ENCODE assay signal across 8 cellular contexts in genomic region chr17:77324227-77324626, GRCh38.
DNase-seq lines count a peak whose midpoint lies in the region; ATAC-seq and TF ChIP-seq lines count a peak whose summit lies in the region.

No MANE protein-coding gene starts in this region.

- H3K9me3 ChIP-seq in ascending aorta = no peaks in the 10 kb centered on the region
- no peaks in the 10 kb centered on the region for H3K9me3 ChIP-seq in lung (ENCODE audit: control insufficient read depth in 2 of 2, insufficient read depth in 1 of 2, low read length in 1 of 2)
- no peaks in the 10 kb centered on the region for H3K9me3 ChIP-seq in thyroid gland

- intact Hi-C loops in ascending aorta (cut with DNase I) (loop anchor here (5.0 to 10.0 kb wide), 5 partner anchors 153 to 851 kb away; partner anchors contain the start of gene TNRC6C), thyroid gland (cut with DNase I) (no loop called here)

- H3K4me3 ChIP-seq in ascending aorta (peak overlapping the region in 1 of 2 donors; percentile 46), lung (no peak overlapping the region), thyroid gland (replicated peaks in 1 of 3) (no peak overlapping the region)

- ATAC-seq in activated T-cell treated with anti-CD3 and anti-CD28 coated beads, Interleukin-2, amount 50 U/mL, for 72 hours (replicated peaks in 1 of 2) = no peak
- ATAC-seq in activated T-cell treated with anti-CD3 and anti-CD28 coated beads, Interleukin-2, amount 50 U/mL, for 4 hours = no peak
- ATAC-seq in lung (ENCODE audit: insufficient read depth, low FRiP score) (no peak), GM18511 (IDR thresholded peaks at IDR 0.05; ENCODE audit: unreplicated experiment) (no peak), HG02798 (IDR thresholded peaks at IDR 0.05; ENCODE audit: poor library complexity, unreplicated experiment) (no peak)

- H3K4me3 Mint-ChIP-seq in activated T-cell treated with anti-CD3 and anti-CD28 coated beads, Interleukin-2, amount 50 U/mL, for 72 hours = peak overlapping the region; percentile 57 to 69
- no peak overlapping the region for H3K4me3 Mint-ChIP-seq in activated T-cell treated with anti-CD3 and anti-CD28 coated beads, Interleukin-2, amount 50 U/mL, for 4 hours

- TF ChIP-seq CTCF in ascending aorta (IDR thresholded peaks at IDR 0.05) (no peak), lung (IDR thresholded peaks at IDR 0.05; ENCODE audit: control extremely low read depth, extremely low read depth) (no peak), thyroid gland (IDR thresholded peaks at IDR 0.05) (no peak)

- H3K4me1 ChIP-seq in ascending aorta (peaks cover 32 to 48% of the 10 kb centered on the region in 2 donors), lung (ENCODE audit: control insufficient read depth in 2 of 2, insufficient read depth in 2 of 2, low read length in 2 of 2) (peaks cover 0 to 41% of the 10 kb centered on the region in 2 donors), thyroid gland (peaks cover 60 to 82% of the 10 kb centered on the region in 2 donors)

- no peaks in the 10 kb centered on the region for H3K27me3 Mint-ChIP-seq in activated T-cell treated with anti-CD3 and anti-CD28 coated beads, Interleukin-2, amount 50 U/mL, for 72 hours (ENCODE audit: low read depth)
- H3K27me3 Mint-ChIP-seq in activated T-cell treated with anti-CD3 and anti-CD28 coated beads, Interleukin-2, amount 50 U/mL, for 4 hours (ENCODE audit: low read depth) = no peaks in the 10 kb centered on the region

- no peaks in the 10 kb centered on the region for H3K36me3 Mint-ChIP-seq in activated T-cell treated with anti-CD3 and anti-CD28 coated beads, Interleukin-2, amount 50 U/mL, for 72 hours (ENCODE audit: insufficient read depth in 2 of 2)
- no peaks in the 10 kb centered on the region for H3K36me3 Mint-ChIP-seq in activated T-cell treated with anti-CD3 and anti-CD28 coated beads, Interleukin-2, amount 50 U/mL, for 4 hours (ENCODE audit: insufficient read depth)

- no peaks in the 10 kb centered on the region for H3K27me3 ChIP-seq in ascending aorta
- no peaks in the 10 kb centered on the region for H3K27me3 ChIP-seq in lung (ENCODE audit: control insufficient read depth, insufficient read depth)
- no peaks in the 10 kb centered on the region for H3K27me3 ChIP-seq in thyroid gland

- H3K4me1 Mint-ChIP-seq in activated T-cell treated with anti-CD3 and anti-CD28 coated beads, Interleukin-2, amount 50 U/mL, for 72 hours (ENCODE audit: low read depth) = peaks cover 68% of the 10 kb centered on the region
- peaks cover 57% of the 10 kb centered on the region for H3K4me1 Mint-ChIP-seq in activated T-cell treated with anti-CD3 and anti-CD28 coated beads, Interleukin-2, amount 50 U/mL, for 4 hours (ENCODE audit: low read depth)

- WGBS in lung, 2 donors = 91 to 94% methylated on average over 8 of the region's 8 CpGs
- 86 to 96% methylated on average over 8 of the region's 8 CpGs for WGBS in thyroid gland, 2 donors

- peak overlapping the region; percentile 92 to 98 for H3K27ac ChIP-seq in ascending aorta
- H3K27ac ChIP-seq in lung (ENCODE audit: low read depth in 1 of 2, low read length in 1 of 2) = peak overlapping the region; percentile 57 to 87
- peak overlapping the region; percentile 99 to 100 (median 99) for H3K27ac ChIP-seq in thyroid gland

- no peak for DNase-seq in activated T-cell treated with anti-CD3 and anti-CD28 coated beads, Interleukin-2, amount 50 U/mL, for 72 hours
- no peak for DNase-seq in activated T-cell treated with anti-CD3 and anti-CD28 coated beads, Interleukin-2, amount 50 U/mL, for 4 hours
- DNase-seq in ascending aorta (ENCODE audit: low spot score in 2 of 2) = peak in 1 of 2 donors; percentile 61
- peak; percentile 26 for DNase-seq in lung (ENCODE audit: low spot score)
- DNase-seq in thyroid gland = peak in 1 of 2 donors; percentile 3
- DNase-seq in NCI-H1694 treated with DMSO at 0.1 percent for 48 hours (lab: John Stamatoyannopoulos, UW) = no peak

- H3K9me3 Mint-ChIP-seq in activated T-cell treated with anti-CD3 and anti-CD28 coated beads, Interleukin-2, amount 50 U/mL, for 72 hours = peaks cover 1 to 3% of the 10 kb centered on the region in 2 donors
- H3K9me3 Mint-ChIP-seq in activated T-cell treated with anti-CD3 and anti-CD28 coated beads, Interleukin-2, amount 50 U/mL, for 4 hours = no peaks in the 10 kb centered on the region

- no peak for TF ChIP-seq POLR2A in thyroid gland (IDR thresholded peaks at IDR 0.05)

- H3K36me3 ChIP-seq in ascending aorta (no peaks in the 10 kb centered on the region), lung (ENCODE audit: control insufficient read depth in 2 of 2, insufficient read depth in 2 of 2, low read length in 2 of 2) (no peaks in the 10 kb centered on the region), thyroid gland (no peaks in the 10 kb centered on the region)

- peak overlapping the region; percentile 51 for H3K27ac Mint-ChIP-seq in activated T-cell treated with anti-CD3 and anti-CD28 coated beads, Interleukin-2, amount 50 U/mL, for 72 hours
